In genomic region chr3:159732172-159733111, GRCh38 we compare ENCODE assay signal across 11 cellular contexts.
DNase-seq lines count a peak whose midpoint lies in the region; ATAC-seq and TF ChIP-seq lines count a peak whose summit lies in the region.
"Had no signal": no experiment of that assay in that cellular context is flagged by ENCODE, and none has a peak within 500 bp of the region (broad histone marks: within the 10 kb centered on the region; RNA-seq: fewer than 3 reads in every experiment).

No MANE protein-coding gene starts in this region.

- H3K9me3 Mint-ChIP-seq in endothelial cell (ENCODE audit: unreplicated experiment), result no peaks in the 10 kb centered on the region
- H3K9me3 Mint-ChIP-seq: IgD-negative memory B cell, memory B cell had no signal

- ATAC-seq in lung (ENCODE audit: insufficient read depth, low FRiP score) (peak; percentile 49), HG02759 (IDR thresholded peaks at IDR 0.05; ENCODE audit: unreplicated experiment) (no peak), HG02981 (IDR thresholded peaks at IDR 0.05; ENCODE audit: unreplicated experiment) (no peak)
- ATAC-seq: stimulated activated naive CD8-positive, alpha-beta T cell treated with anti-CD3 and anti-CD28 coated beads, Interleukin-15, Interleukin-2, amounts not matched to agents 100 U/mL and 50 U/mL, for 24 hours had no signal

- no peak overlapping the region for H3K4me3 ChIP-seq in Jurkat, Clone E6-1 (ENCODE audit: low read length)
- H3K4me3 ChIP-seq in lung, result no peak overlapping the region

- H3K36me3 Mint-ChIP-seq in endothelial cell (ENCODE audit: low read depth, unreplicated experiment), result no peaks in the 10 kb centered on the region
- H3K36me3 Mint-ChIP-seq: IgD-negative memory B cell, memory B cell had no signal

- peaks cover 2 to 6% of the 10 kb centered on the region in 2 donors for H3K4me1 ChIP-seq in lung (ENCODE audit: control insufficient read depth in 2 of 2, insufficient read depth in 2 of 2, low read length in 2 of 2)

- H3K27me3 ChIP-seq in lung (ENCODE audit: control insufficient read depth, insufficient read depth), result no peaks in the 10 kb centered on the region

- H3K4me3 Mint-ChIP-seq in endothelial cell (ENCODE audit: unreplicated experiment), result peak overlapping the region; percentile 87
- H3K4me3 Mint-ChIP-seq: IgD-negative memory B cell, memory B cell had no signal

- H3K9me3 ChIP-seq in lung (ENCODE audit: control insufficient read depth in 2 of 2, insufficient read depth in 1 of 2, low read length in 1 of 2), result no peaks in the 10 kb centered on the region

- H3K4me1 Mint-ChIP-seq in endothelial cell (ENCODE audit: unreplicated experiment), result peaks cover 29% of the 10 kb centered on the region
- H3K4me1 Mint-ChIP-seq: IgD-negative memory B cell, memory B cell had no signal

- no peak for TF ChIP-seq CTCF in endothelial cell (IDR thresholded peaks at IDR 0.05; ENCODE audit: unreplicated experiment)
- TF ChIP-seq CTCF in lung (IDR thresholded peaks at IDR 0.05; ENCODE audit: control extremely low read depth, extremely low read depth), result no peak

- H3K27ac ChIP-seq in lung (ENCODE audit: low read depth in 1 of 2, low read length in 1 of 2), result peak overlapping the region in 1 of 2 donors; percentile 46

- H3K27ac Mint-ChIP-seq in endothelial cell (ENCODE audit: unreplicated experiment), result peak overlapping the region; percentile 40
- H3K27ac Mint-ChIP-seq: IgD-negative memory B cell, memory B cell had no signal

- no peaks in the 10 kb centered on the region for H3K36me3 ChIP-seq in lung (ENCODE audit: control insufficient read depth in 2 of 2, insufficient read depth in 2 of 2, low read length in 2 of 2)

- peak; percentile 54 for DNase-seq in AG08396 (ENCODE audit: low spot score)
- peak; percentile 1 for DNase-seq in Jurkat, Clone E6-1 (ENCODE audit: low read depth, low spot score)
- DNase-seq in endothelial cell (ENCODE audit: low spot score), result peak; percentile 19
- peak; percentile 34 for DNase-seq in lung (ENCODE audit: low spot score)
- no peak for DNase-seq in NCI-H1092 treated with DMSO at 0.1 percent for 48 hours (lab: John Stamatoyannopoulos, UW)
- DNase-seq in 8988T, result no peak
- DNase-seq: stimulated activated naive CD8-positive, alpha-beta T cell treated with anti-CD3 and anti-CD28 coated beads, Interleukin-15, Interleukin-2, amounts not matched to agents 100 U/mL and 50 U/mL, for 24 hours had no signal

- WGBS in lung, 2 donors, result 28 to 29% methylated on average over 6 of the region's 6 CpGs

- H3K27me3 Mint-ChIP-seq in endothelial cell (ENCODE audit: unreplicated experiment), result no peaks in the 10 kb centered on the region

Comparison
In these comparisons a context has a peak if more than half of its experiments do, and no peak if none do; other contexts are left out.
1. DNase-seq: peak in AG08396 (single experiment), Jurkat, Clone E6-1 (single experiment), endothelial cell (single experiment) and lung (single experiment); none in NCI-H1092 treated with DMSO at 0.1 percent for 48 hours (single experiment) and 8988T (single experiment).